Comparison of ENCODE assay signal across 16 cellular contexts in genomic region chr20:45883100-45883469, GRCh38. TPM values are rescaled to one million over a fixed set of nuclear protein-coding genes. Genes with fewer than 3 reads are reported as not detected.
DNase-seq lines count a peak whose midpoint lies in the region; ATAC-seq and TF ChIP-seq lines count a peak whose summit lies in the region.
"Had no signal": no experiment of that assay in that cellular context is flagged by ENCODE, and none has a peak within 500 bp of the region (broad histone marks: within the 10 kb centered on the region; RNA-seq: fewer than 3 reads in every experiment).

No MANE protein-coding gene starts in this region.

- H3K36me3 ChIP-seq in RWPE2 (ENCODE audit: low read depth): peaks cover 34% of the 10 kb centered on the region

- peak overlapping the region; percentile 61 for H3K27ac ChIP-seq in RWPE2 (ENCODE audit: poor library complexity, severe bottlenecking)
- H3K27ac ChIP-seq: coronary artery, psoas muscle, suprapubic skin had no signal

- TF ChIP-seq CTCF in RWPE2 (IDR thresholded peaks at IDR 0.05; ENCODE audit: poor library complexity, severe bottlenecking): no peak
- TF ChIP-seq CTCF in endothelial cell (IDR thresholded peaks at IDR 0.05; ENCODE audit: unreplicated experiment): no peak

- H3K27ac Mint-ChIP-seq in activated naive CD4-positive, alpha-beta T cell treated with anti-CD3 and anti-CD28 coated beads, Interleukin-2, amount 50 U/mL, for 24 hours: peak overlapping the region; percentile 81
- no peak overlapping the region for H3K27ac Mint-ChIP-seq in endothelial cell (ENCODE audit: unreplicated experiment)
- H3K27ac Mint-ChIP-seq in stimulated activated naive B cell treated with anti-CD40 and anti-IgM and Interleukin-4, amounts not matched to agents 10 μg/mL and 1 μg/mL and 100 μg/mL, for 72 hours: peak overlapping the region; percentile 42

- no peaks in the 10 kb centered on the region for H3K27me3 ChIP-seq in RWPE2 (ENCODE audit: insufficient read depth, poor library complexity, severe bottlenecking)
- H3K27me3 ChIP-seq: suprapubic skin had no signal

- H3K36me3 Mint-ChIP-seq in activated naive CD4-positive, alpha-beta T cell treated with anti-CD3 and anti-CD28 coated beads, Interleukin-2, amount 50 U/mL, for 24 hours: peaks cover 14% of the 10 kb centered on the region
- H3K36me3 Mint-ChIP-seq in endothelial cell (ENCODE audit: low read depth, unreplicated experiment): peaks cover 13% of the 10 kb centered on the region
- H3K36me3 Mint-ChIP-seq in stimulated activated naive B cell treated with anti-CD40 and anti-IgM and Interleukin-4, amounts not matched to agents 10 μg/mL and 1 μg/mL and 100 μg/mL, for 72 hours: peaks cover 28 to 50% of the 10 kb centered on the region in 2 donors

- peaks cover 16% of the 10 kb centered on the region for H3K4me1 ChIP-seq in RWPE2 (ENCODE audit: insufficient read depth, poor library complexity, severe bottlenecking)

- no peaks in the 10 kb centered on the region for H3K9me3 ChIP-seq in RWPE2 (ENCODE audit: severe bottlenecking)
- H3K9me3 ChIP-seq: psoas muscle, suprapubic skin had no signal

- no peaks in the 10 kb centered on the region for H3K27me3 Mint-ChIP-seq in activated naive CD4-positive, alpha-beta T cell treated with anti-CD3 and anti-CD28 coated beads, Interleukin-2, amount 50 U/mL, for 24 hours
- peaks cover 4% of the 10 kb centered on the region for H3K27me3 Mint-ChIP-seq in endothelial cell (ENCODE audit: unreplicated experiment)
- no peaks in the 10 kb centered on the region for H3K27me3 Mint-ChIP-seq in stimulated activated naive B cell treated with anti-CD40 and anti-IgM and Interleukin-4, amounts not matched to agents 10 μg/mL and 1 μg/mL and 100 μg/mL, for 72 hours

- no peaks in the 10 kb centered on the region for H3K9me3 Mint-ChIP-seq in activated naive CD4-positive, alpha-beta T cell treated with anti-CD3 and anti-CD28 coated beads, Interleukin-2, amount 50 U/mL, for 24 hours
- no peaks in the 10 kb centered on the region for H3K9me3 Mint-ChIP-seq in endothelial cell (ENCODE audit: unreplicated experiment)
- no peaks in the 10 kb centered on the region for H3K9me3 Mint-ChIP-seq in stimulated activated naive B cell treated with anti-CD40 and anti-IgM and Interleukin-4, amounts not matched to agents 10 μg/mL and 1 μg/mL and 100 μg/mL, for 72 hours

- H3K4me1 Mint-ChIP-seq in activated naive CD4-positive, alpha-beta T cell treated with anti-CD3 and anti-CD28 coated beads, Interleukin-2, amount 50 U/mL, for 24 hours: peaks cover 51% of the 10 kb centered on the region
- H3K4me1 Mint-ChIP-seq in endothelial cell (ENCODE audit: unreplicated experiment): peaks cover 7% of the 10 kb centered on the region
- peaks cover 30 to 61% of the 10 kb centered on the region in 2 donors for H3K4me1 Mint-ChIP-seq in stimulated activated naive B cell treated with anti-CD40 and anti-IgM and Interleukin-4, amounts not matched to agents 10 μg/mL and 1 μg/mL and 100 μg/mL, for 72 hours

- DNase-seq in activated naive CD4-positive, alpha-beta T cell treated with anti-CD3 and anti-CD28 coated beads, Interleukin-2, amount 50 U/mL, for 16 hours: no peak
- DNase-seq in RWPE2 (ENCODE audit: low spot score) (peak; percentile 76), endothelial cell (ENCODE audit: low spot score) (no peak), T-helper 9 cell (no peak), COR-L47 (lab: John Stamatoyannopoulos, UW) (no peak)
- no peak for DNase-seq in stimulated activated naive B cell treated with anti-CD40 and anti-IgM and Interleukin-4, amounts not matched to agents 10 μg/mL and 1 μg/mL and 100 μg/mL, for 72 hours
- DNase-seq: activated CD4-positive, alpha-beta T cell treated with anti-CD3 and anti-CD28 coated beads, Interleukin-2, amount 50 U/mL, for 1 hour; GF-D8; stimulated activated CD4-positive, alpha-beta T cell treated with anti-CD3 and anti-CD28 coated beads, Interleukin-4, amount 100 ng/mL, for 4 hours had no signal

- H3K4me3 ChIP-seq in RWPE2 (ENCODE audit: severe bottlenecking): no peak overlapping the region
- H3K4me3 ChIP-seq: coronary artery, lung, psoas muscle, smooth muscle cell, suprapubic skin had no signal

- peak overlapping the region; percentile 55 for H3K4me3 Mint-ChIP-seq in activated naive CD4-positive, alpha-beta T cell treated with anti-CD3 and anti-CD28 coated beads, Interleukin-2, amount 50 U/mL, for 24 hours
- H3K4me3 Mint-ChIP-seq in endothelial cell (ENCODE audit: unreplicated experiment): peak overlapping the region; percentile 47
- H3K4me3 Mint-ChIP-seq in stimulated activated naive B cell treated with anti-CD40 and anti-IgM and Interleukin-4, amounts not matched to agents 10 μg/mL and 1 μg/mL and 100 μg/mL, for 72 hours: peak overlapping the region in 1 of 2 donors; percentile 19

- ATAC-seq in RWPE2 (ENCODE audit: low read depth): no peak
- no peak for ATAC-seq in stimulated activated naive B cell treated with anti-CD40 and anti-IgM and Interleukin-4, amounts not matched to agents 10 μg/mL and 1 μg/mL and 100 μg/mL, for 72 hours (replicated peaks)
- no peak for ATAC-seq in HG03175 (IDR thresholded peaks at IDR 0.05; ENCODE audit: unreplicated experiment)
- ATAC-seq: psoas muscle had no signal

RNA-seq across cellular contexts. Expression of gene ZSWIM1, which starts 2.1 kb away (rescaled TPM):
- 12.6 TPM for total RNA-seq in endothelial cell (ENCODE audit: unreplicated experiment)

RNA-seq across cellular contexts. Expression of gene SPATA25, which starts 4.3 kb away (rescaled TPM):
- 0.62 TPM for total RNA-seq in endothelial cell (ENCODE audit: unreplicated experiment)

RNA-seq across cellular contexts. Expression of gene NEURL2, which starts 7.9 kb away (rescaled TPM):
- 3.6 TPM for total RNA-seq in endothelial cell (ENCODE audit: unreplicated experiment)

RNA-seq across cellular contexts. Expression of gene CTSA, which starts 8.1 kb away (rescaled TPM):
- 62.7 TPM for total RNA-seq in endothelial cell (ENCODE audit: unreplicated experiment)

RNA-seq across cellular contexts. Expression of gene ZSWIM3, which starts 25.7 kb away (rescaled TPM):
- 6.7 TPM for total RNA-seq in endothelial cell (ENCODE audit: unreplicated experiment)
